In the genomic region with DNA sequence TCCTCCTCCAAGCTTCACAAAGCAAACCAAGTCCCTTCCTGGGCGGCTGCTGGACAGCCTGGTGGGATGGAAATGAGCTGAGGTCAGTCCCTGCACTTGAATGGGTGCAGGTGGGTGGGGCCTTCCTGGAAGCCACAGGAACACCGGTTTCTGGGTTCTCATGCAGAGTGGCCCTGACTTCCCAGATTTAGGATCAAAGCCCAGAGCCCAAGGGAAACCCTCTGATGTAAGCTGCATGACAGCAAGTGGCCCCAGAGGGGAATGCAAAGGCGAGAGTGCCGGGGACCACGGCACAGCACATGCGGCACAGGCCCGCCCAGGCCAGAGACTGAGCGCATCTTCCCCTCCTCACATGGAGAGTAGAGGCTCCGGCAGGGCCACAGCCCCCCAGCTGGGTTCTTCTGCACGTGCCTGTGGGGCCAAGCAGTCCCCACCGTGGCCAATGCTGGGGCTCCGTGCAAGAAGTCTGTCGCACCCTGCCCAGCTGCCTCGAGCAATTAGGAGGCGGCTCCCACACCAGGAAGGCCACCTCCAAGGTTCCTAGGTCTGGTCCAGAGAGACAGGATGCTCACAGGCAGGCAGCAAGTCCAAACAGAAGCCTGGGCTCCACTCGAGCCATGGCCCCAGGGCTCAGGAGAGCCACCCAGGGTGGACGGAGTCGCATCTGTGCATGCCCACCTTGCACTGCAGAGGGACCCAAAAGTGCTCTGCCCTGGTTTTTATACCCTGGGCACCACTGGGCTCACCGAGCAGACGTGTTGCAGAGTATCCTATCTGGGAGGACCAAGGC, we compare ENCODE assay signal across 16 cellular contexts.
DNase-seq lines count a peak whose midpoint lies in the region; ATAC-seq and TF ChIP-seq lines count a peak whose summit lies in the region.
"Had no signal": no experiment of that assay in that cellular context is flagged by ENCODE, and none has a peak within 500 bp of the region (broad histone marks: within the 10 kb centered on the region; RNA-seq: fewer than 3 reads in every experiment).

No MANE protein-coding gene starts in this region.

- peaks cover 9 to 19% of the 10 kb centered on the region in 2 donors for H3K4me1 ChIP-seq in left lung
- peaks cover 10% of the 10 kb centered on the region for H3K4me1 ChIP-seq in smooth muscle cell (ENCODE audit: low read depth)
- H3K4me1 ChIP-seq: pancreas had no signal

- H4K20me1 ChIP-seq in smooth muscle cell (ENCODE audit: low read depth), result no peaks in the 10 kb centered on the region

- H3K4me3 Mint-ChIP-seq in WTC11, result no peak overlapping the region
- H3K4me3 Mint-ChIP-seq: T-helper 17 cell had no signal

- H3K27ac ChIP-seq in left lung (peak overlapping the region in 1 of 2 donors; percentile 34), smooth muscle cell (ENCODE audit: low read depth) (no peak overlapping the region)
- H3K27ac ChIP-seq: pancreas had no signal

- peaks cover 9% of the 10 kb centered on the region for H3K27me3 ChIP-seq in H7 (ENCODE audit: control insufficient read depth, insufficient read depth, low read length)
- no peaks in the 10 kb centered on the region for H3K27me3 ChIP-seq in left lung
- H3K27me3 ChIP-seq in smooth muscle cell (ENCODE audit: low read depth), result no peaks in the 10 kb centered on the region
- H3K27me3 ChIP-seq: pancreas had no signal

- peaks cover 9% of the 10 kb centered on the region for H3K9me3 Mint-ChIP-seq in WTC11

- WGBS in smooth muscle cell (ENCODE audit: low lambda C conversion rate), result 79% methylated on average over 20 of the region's 20 CpGs

- peak; percentile 68 for DNase-seq in H7
- no peak for DNase-seq in WTC11 (ENCODE audit: low spot score)
- peak; percentile 40 to 70 for DNase-seq in left lung
- DNase-seq in smooth muscle cell (lab: John Stamatoyannopoulos, UW; ENCODE audit: unreplicated experiment), result no peak
- DNase-seq: activated CD4-positive, CD25-positive, alpha-beta regulatory T cell; activated gamma-delta T cell; AML-193; Calu3; GDM1; pancreas; SIG-M5; T-helper 17 cell had no signal

- H3K9me3 ChIP-seq in left lung, result peaks cover 0 to 2% of the 10 kb centered on the region in 2 donors
- H3K9me3 ChIP-seq in smooth muscle cell (replicated peaks; ENCODE audit: low read depth), result no peaks in the 10 kb centered on the region
- H3K9me3 ChIP-seq: pancreas had no signal

- H3K9ac ChIP-seq in smooth muscle cell (ENCODE audit: low read depth), result no peak overlapping the region

- H3K79me2 ChIP-seq in smooth muscle cell (ENCODE audit: low read depth), result no peaks in the 10 kb centered on the region

- ATAC-seq in WTC11 (peak; percentile 38), left lung (peak; percentile 57), HG02938 (IDR thresholded peaks at IDR 0.05; ENCODE audit: unreplicated experiment) (no peak), HG03520 (IDR thresholded peaks at IDR 0.05; ENCODE audit: unreplicated experiment) (no peak), GM18511 (IDR thresholded peaks at IDR 0.05; ENCODE audit: unreplicated experiment) (no peak)
- ATAC-seq: esophagus mucosa, T-helper 17 cell had no signal

- peaks cover 4% of the 10 kb centered on the region for H3F3A ChIP-seq in smooth muscle cell (ENCODE audit: low read depth)

- H2AFZ ChIP-seq in smooth muscle cell (ENCODE audit: low read depth), result no peak overlapping the region

- no peak overlapping the region for H3K27ac Mint-ChIP-seq in WTC11
- H3K27ac Mint-ChIP-seq: T-helper 17 cell had no signal

- intact Hi-C loops in left lung (cut with DNase I), result no loop called here

- TF ChIP-seq CTCF in WTC11 (IDR thresholded peaks at IDR 0.05) (no peak), left lung (IDR thresholded peaks at IDR 0.05) (no peak), smooth muscle cell (IDR thresholded peaks at IDR 0.05; ENCODE audit: borderline replicate concordance, insufficient read depth, poor library complexity, severe bottlenecking) (no peak)

- H3K36me3 Mint-ChIP-seq in WTC11, result peaks cover 6% of the 10 kb centered on the region

- H3K27me3 Mint-ChIP-seq in WTC11 (ENCODE audit: low read depth), result peaks cover 7% of the 10 kb centered on the region

- H3K4me1 Mint-ChIP-seq in WTC11, result peaks cover 25% of the 10 kb centered on the region
- H3K4me1 Mint-ChIP-seq: T-helper 17 cell had no signal

- no peak overlapping the region for H3K4me3 ChIP-seq in H7 (ENCODE audit: insufficient read depth, low read depth, low read length)
- no peak overlapping the region for H3K4me3 ChIP-seq in left lung
- H3K4me3 ChIP-seq in smooth muscle cell, result no peak overlapping the region
- H3K4me3 ChIP-seq: pancreas had no signal

- H3K4me2 ChIP-seq in smooth muscle cell, result peak overlapping the region; percentile 13

- H3K36me3 ChIP-seq in H7 (replicated peaks; ENCODE audit: control insufficient read depth, insufficient read depth, low read length) (no peaks in the 10 kb centered on the region), left lung (no peaks in the 10 kb centered on the region), smooth muscle cell (ENCODE audit: low read depth) (no peaks in the 10 kb centered on the region)
- H3K36me3 ChIP-seq: pancreas had no signal

- CTCF ChIA-PET in WTC11 (lab: Charles Lee), result interaction anchor here (0.8 to 1.8 kb wide), 3 partner anchors 10 to 176 kb away, joined by 4 to 8 read pairs (median 5); no protein-coding TSS in a partner anchor

- POLR2A ChIA-PET in WTC11 (lab: Charles Lee), result no interaction called here

TF ChIP-seq in WTC11, 78 proteins besides CTCF, POLR2A, EP300 and RAD21:
- TF ChIP-seq ZNF423 (CRISPR knock-in tag; IDR thresholded peaks at IDR 0.05) (peak; percentile 73), TCF7 (CRISPR knock-in tag; IDR thresholded peaks at IDR 0.05; ENCODE audit: low read depth) (no peak), CREB1 (CRISPR knock-in tag; IDR thresholded peaks at IDR 0.05) (no peak), NR1H2 (CRISPR knock-in tag; IDR thresholded peaks at IDR 0.05) (no peak), ZNF317 (CRISPR knock-in tag; IDR thresholded peaks at IDR 0.05; ENCODE audit: borderline replicate concordance, low read depth) (0 out of 2 replicates have a peak, but pooled peaks have one; percentile 12)

Comparison
In these comparisons a context has a peak if more than half of its experiments do, and no peak if none do; other contexts are left out.
1. DNase-seq: peak in H7 (single experiment) and left lung (2 of 2); none in WTC11 (single experiment) and smooth muscle cell (single experiment).
2. ATAC-seq: peak in WTC11 (single experiment) and left lung (single experiment); none in HG02938 (single experiment), HG03520 (single experiment) and GM18511 (single experiment).